Comparison of ENCODE assay signal across 1 cellular context in genomic region chr4:80069837-80070788, GRCh38.
TF ChIP-seq lines count a peak whose summit lies in the region.

No MANE protein-coding gene starts in this region.

TF ChIP-seq in GM12878, 131 proteins besides CTCF, POLR2A, EP300 and RAD21:
- TF ChIP-seq BRCA1 (IDR thresholded peaks at IDR 0.05; ENCODE audit: low read depth, low read length) (no peak), REST (IDR thresholded peaks at IDR 0.05; ENCODE audit: low read depth, low read length) (no peak), ZNF274 (IDR thresholded peaks at IDR 0.05; ENCODE audit: insufficient read depth, insufficient read length) (no peak), TCF3 (IDR thresholded peaks at IDR 0.05; ENCODE audit: borderline replicate concordance, insufficient read depth, low read depth, low read length) (no peak), ZNF217 (IDR thresholded peaks at IDR 0.05) (no peak), BCL3 (IDR thresholded peaks at IDR 0.05; ENCODE audit: borderline replicate concordance, insufficient read depth, low read depth, low read length, poor library complexity, severe bottlenecking) (no peak), E2F4 (IDR thresholded peaks at IDR 0.05; ENCODE audit: low read depth, low read length) (no peak), NKRF (conservative IDR thresholded peaks at IDR 0.05) (no peak), ZBED1 (IDR thresholded peaks at IDR 0.05; ENCODE audit: borderline replicate concordance) (no peak), POU2F2 (IDR thresholded peaks at IDR 0.05; ENCODE audit: borderline replicate concordance, low read depth, low read length) (no peak), FOXM1 (IDR thresholded peaks at IDR 0.05; ENCODE audit: low read depth, low read length) (no peak), HDAC2 (IDR thresholded peaks at IDR 0.05) (no peak), MEF2A (IDR thresholded peaks at IDR 0.05; ENCODE audit: insufficient read depth, low read depth, low read length) (no peak), SPI1 (IDR thresholded peaks at IDR 0.05; ENCODE audit: borderline replicate concordance, insufficient read depth, low read depth, low read length) (no peak), MLLT1 (IDR thresholded peaks at IDR 0.05) (no peak), CBX5 (IDR thresholded peaks at IDR 0.05; ENCODE audit: low read depth) (no peak), CEBPB (IDR thresholded peaks at IDR 0.05; ENCODE audit: borderline replicate concordance in 1 of 2, low read depth in 2 of 2, low read length in 2 of 2) (no peak), PML (IDR thresholded peaks at IDR 0.05; ENCODE audit: low read length) (no peak), IRF4 (IDR thresholded peaks at IDR 0.05; ENCODE audit: low read depth, low read length) (no peak), RELA (IDR thresholded peaks at IDR 0.05; ENCODE audit: borderline replicate concordance, partially characterized antibody) (no peak)
